In the genomic region with DNA sequence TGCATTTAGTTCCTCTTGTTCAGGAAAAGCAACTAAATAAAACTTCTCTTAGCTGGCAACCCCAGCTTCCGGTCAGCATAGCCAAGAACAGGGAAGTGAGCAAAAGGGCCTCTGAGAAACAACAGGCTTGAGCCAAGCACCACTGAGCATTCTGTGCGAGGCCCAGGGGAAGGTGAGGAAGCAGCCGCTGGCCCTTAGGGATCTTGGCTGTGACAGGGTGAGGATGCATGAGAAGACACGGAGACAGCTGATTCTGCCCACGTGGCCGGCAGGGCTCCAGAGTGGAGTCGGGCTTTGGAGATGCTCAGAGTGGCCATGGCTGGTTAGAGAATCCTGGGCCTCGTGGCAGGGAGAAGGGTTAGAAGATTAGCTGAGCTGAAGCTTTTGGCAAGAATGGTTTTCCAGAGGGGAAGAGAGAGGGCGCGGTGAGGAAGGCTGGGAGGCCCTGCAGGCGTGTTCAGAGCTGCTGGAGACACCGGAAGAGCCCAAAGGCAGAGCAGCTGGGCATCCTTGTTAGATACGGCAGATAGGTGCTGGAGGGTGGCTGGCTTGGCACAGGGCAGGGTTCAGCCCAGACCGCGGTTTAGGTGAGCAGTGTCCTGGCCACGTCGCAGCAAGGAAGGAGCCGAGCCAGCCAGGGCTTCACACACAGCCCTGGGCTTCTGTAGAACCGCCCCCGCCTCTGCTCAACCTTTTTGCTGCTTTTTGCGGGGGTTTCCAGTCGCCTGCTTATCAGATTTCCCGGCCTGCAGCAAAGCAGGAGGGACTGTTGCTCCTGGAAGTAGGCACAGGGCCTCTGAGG, we compare ENCODE assay signal across 8 cellular contexts. TPM values are rescaled to one million over a fixed set of nuclear protein-coding genes. Genes with fewer than 3 reads are reported as not detected.
DNase-seq lines count a peak whose midpoint lies in the region; ATAC-seq lines count a peak whose summit lies in the region.

No MANE protein-coding gene starts in this region.

- peak overlapping the region; percentile 69 for H3K27ac Mint-ChIP-seq in activated CD4-positive, alpha-beta T cell treated with anti-CD3 and anti-CD28 coated beads for 36 hours
- H3K27ac Mint-ChIP-seq in immature natural killer cell = peak overlapping the region in 4 of 6 donors; percentile 53 to 79 (median 72)
- H3K27ac Mint-ChIP-seq in stimulated activated memory B cell treated with anti-CD40 and anti-IgM and Interleukin-4, amounts not matched to agents 10 μg/mL and 1 μg/mL and 100 μg/mL, for 72 hours = peak overlapping the region; percentile 86

- no peaks in the 10 kb centered on the region for H3K27me3 Mint-ChIP-seq in activated CD4-positive, alpha-beta T cell treated with anti-CD3 and anti-CD28 coated beads for 36 hours
- peaks cover 4 to 6% (median 4%) of the 10 kb centered on the region in 3 donors for H3K27me3 Mint-ChIP-seq in immature natural killer cell (ENCODE audit: low read depth in 3 of 3)
- H3K27me3 Mint-ChIP-seq in stimulated activated memory B cell treated with anti-CD40 and anti-IgM and Interleukin-4, amounts not matched to agents 10 μg/mL and 1 μg/mL and 100 μg/mL, for 72 hours = no peaks in the 10 kb centered on the region

- peak; percentile 49 for DNase-seq in activated CD4-positive, alpha-beta T cell treated with anti-CD3 and anti-CD28 coated beads for 36 hours
- no peak for DNase-seq in activated CD4-positive, alpha-beta T cell treated with anti-CD3 and anti-CD28 coated beads, Interleukin-2, amount 50 U/mL, for 1 hour
- DNase-seq in anterior cingulate cortex (lab: John Stamatoyannopoulos, UW) (peak in 52 of 58 donors; percentile 15 to 86 (median 55)), immature natural killer cell (no peak), Kasumi-1 (lab: John Stamatoyannopoulos, UW) (no peak)

- peak overlapping the region; percentile 48 for H3K4me3 Mint-ChIP-seq in activated CD4-positive, alpha-beta T cell treated with anti-CD3 and anti-CD28 coated beads for 36 hours
- peak overlapping the region in 1 of 5 donors; percentile 51 for H3K4me3 Mint-ChIP-seq in immature natural killer cell
- peak overlapping the region; percentile 72 for H3K4me3 Mint-ChIP-seq in stimulated activated memory B cell treated with anti-CD40 and anti-IgM and Interleukin-4, amounts not matched to agents 10 μg/mL and 1 μg/mL and 100 μg/mL, for 72 hours

- CTCF ChIA-PET in activated CD4-positive, alpha-beta T cell treated with anti-CD3 and anti-CD28 coated beads for 36 hours (lab: Charles Lee) = interaction anchor here (0.8 to 2.4 kb wide), 6 partner anchors 8 to 21 kb away, joined by 3 to 47 read pairs (median 3); partner anchors contain the start of gene UPF1

- ATAC-seq in activated CD4-positive, alpha-beta T cell treated with anti-CD3 and anti-CD28 coated beads for 36 hours = peak; percentile 17
- peak; percentile 82 for ATAC-seq in stimulated activated memory B cell treated with anti-CD40 and anti-IgM and Interleukin-4, amounts not matched to agents 10 μg/mL and 1 μg/mL and 100 μg/mL, for 72 hours
- no peak for ATAC-seq in GM18873 (IDR thresholded peaks at IDR 0.05; ENCODE audit: low FRiP score, unreplicated experiment)
- ATAC-seq in HG02970 (IDR thresholded peaks at IDR 0.05; ENCODE audit: low FRiP score, unreplicated experiment) = no peak

- POLR2A ChIA-PET in activated CD4-positive, alpha-beta T cell treated with anti-CD3 and anti-CD28 coated beads for 36 hours (lab: Charles Lee) = no interaction called here

- no peaks in the 10 kb centered on the region for H3K9me3 Mint-ChIP-seq in activated CD4-positive, alpha-beta T cell treated with anti-CD3 and anti-CD28 coated beads for 36 hours (ENCODE audit: low read depth)
- H3K9me3 Mint-ChIP-seq in immature natural killer cell = no peaks in the 10 kb centered on the region
- no peaks in the 10 kb centered on the region for H3K9me3 Mint-ChIP-seq in stimulated activated memory B cell treated with anti-CD40 and anti-IgM and Interleukin-4, amounts not matched to agents 10 μg/mL and 1 μg/mL and 100 μg/mL, for 72 hours

- H3K4me1 Mint-ChIP-seq in activated CD4-positive, alpha-beta T cell treated with anti-CD3 and anti-CD28 coated beads for 36 hours = peaks cover 45% of the 10 kb centered on the region
- peaks cover 55 to 65% of the 10 kb centered on the region in 2 donors for H3K4me1 Mint-ChIP-seq in immature natural killer cell
- H3K4me1 Mint-ChIP-seq in stimulated activated memory B cell treated with anti-CD40 and anti-IgM and Interleukin-4, amounts not matched to agents 10 μg/mL and 1 μg/mL and 100 μg/mL, for 72 hours = peaks cover 72% of the 10 kb centered on the region

- H3K36me3 Mint-ChIP-seq in activated CD4-positive, alpha-beta T cell treated with anti-CD3 and anti-CD28 coated beads for 36 hours (ENCODE audit: low read depth) = peaks cover 51% of the 10 kb centered on the region
- H3K36me3 Mint-ChIP-seq in immature natural killer cell = peaks cover 0 to 8% (median 5%) of the 10 kb centered on the region in 3 donors
- peaks cover 36% of the 10 kb centered on the region for H3K36me3 Mint-ChIP-seq in stimulated activated memory B cell treated with anti-CD40 and anti-IgM and Interleukin-4, amounts not matched to agents 10 μg/mL and 1 μg/mL and 100 μg/mL, for 72 hours

- intact Hi-C loops in activated CD4-positive, alpha-beta T cell treated with anti-CD3 and anti-CD28 coated beads for 36 hours (cut with DNase I, micrococcal nuclease) = loop anchor here in 1 of 2 experiments (5.0 to 10.0 kb wide), 2 partner anchors 257 to 374 kb away; no protein-coding TSS in a partner anchor

RNA-seq across cellular contexts. Expression of gene UPF1, which starts 17.3 kb away (rescaled TPM):
- 10 to 100 TPM; 72.4 to 74.0 TPM for total RNA-seq in activated CD4-positive, alpha-beta T cell treated with anti-CD3 and anti-CD28 coated beads for 36 hours
- polyA plus RNA-seq in immature natural killer cell = 10 to 100 TPM in 1 of 3 donors, 1 to 10 TPM in 2; 1.1 to 16.6 (median 5.2) TPM

RNA-seq across cellular contexts. Expression of gene CERS1, which starts 46.9 kb away (rescaled TPM):
- total RNA-seq in activated CD4-positive, alpha-beta T cell treated with anti-CD3 and anti-CD28 coated beads for 36 hours = under 1 TPM; 0.11 to 0.16 TPM
- not detected for polyA plus RNA-seq in immature natural killer cell

RNA-seq across cellular contexts. Expression of gene COMP, which starts 58.0 kb away (rescaled TPM):
- total RNA-seq in activated CD4-positive, alpha-beta T cell treated with anti-CD3 and anti-CD28 coated beads for 36 hours = not detected
- polyA plus RNA-seq in immature natural killer cell = not detected

Comparison
In these comparisons a context has a peak if more than half of its experiments do, and no peak if none do; other contexts are left out.
1. DNase-seq: peak in activated CD4-positive, alpha-beta T cell treated with anti-CD3 and anti-CD28 coated beads for 36 hours (single experiment) and anterior cingulate cortex (52 of 58); none in activated CD4-positive, alpha-beta T cell treated with anti-CD3 and anti-CD28 coated beads, Interleukin-2, amount 50 U/mL, for 1 hour (single experiment), immature natural killer cell (0 of 3) and Kasumi-1 (0 of 2).
2. ATAC-seq: peak in activated CD4-positive, alpha-beta T cell treated with anti-CD3 and anti-CD28 coated beads for 36 hours (single experiment) and stimulated activated memory B cell treated with anti-CD40 and anti-IgM and Interleukin-4, amounts not matched to agents 10 μg/mL and 1 μg/mL and 100 μg/mL, for 72 hours (single experiment); none in GM18873 (single experiment) and HG02970 (single experiment).
3. Peak in every context shown above with its lines, with median percentiles within 50 percentile points of each other: H3K27ac Mint-ChIP-seq.